ENCODE assay signal across 8 cellular contexts in genomic region chr17:75652934-75653549, GRCh38. TPM values are rescaled to one million over a fixed set of nuclear protein-coding genes. Genes with fewer than 3 reads are reported as not detected.
DNase-seq lines count a peak whose midpoint lies in the region; ATAC-seq and TF ChIP-seq lines count a peak whose summit lies in the region.

No MANE protein-coding gene starts in this region.

- no peak overlapping the region for H3K4me3 ChIP-seq in LNCaP clone FGC (ENCODE audit: low read depth, low read length)

- no peaks in the 10 kb centered on the region for H3K27me3 Mint-ChIP-seq in activated CD4-positive, alpha-beta T cell treated with anti-CD3 and anti-CD28 coated beads for 36 hours
- H3K27me3 Mint-ChIP-seq in activated T-cell treated with anti-CD3 and anti-CD28 coated beads, Interleukin-2, amount 50 U/mL, for 4 hours (ENCODE audit: low read depth), result no peaks in the 10 kb centered on the region

- CTCF ChIA-PET in activated CD4-positive, alpha-beta T cell treated with anti-CD3 and anti-CD28 coated beads for 36 hours (lab: Charles Lee), result interaction anchor here (0.6 to 2.2 kb wide), 9 partner anchors 8 to 177 kb away, joined by 3 to 13 read pairs (median 4); partner anchors contain the start of gene SMIM5

- intact Hi-C loops in activated CD4-positive, alpha-beta T cell treated with anti-CD3 and anti-CD28 coated beads for 36 hours (cut with DNase I, micrococcal nuclease), result no loop called here
- intact Hi-C loops in left cardiac atrium (cut with DNase I), result no loop called here

- no peaks in the 10 kb centered on the region for H3K4me1 Mint-ChIP-seq in activated CD4-positive, alpha-beta T cell treated with anti-CD3 and anti-CD28 coated beads for 36 hours
- H3K4me1 Mint-ChIP-seq in activated T-cell treated with anti-CD3 and anti-CD28 coated beads, Interleukin-2, amount 50 U/mL, for 4 hours (ENCODE audit: low read depth), result no peaks in the 10 kb centered on the region

- H3K4me3 Mint-ChIP-seq in activated CD4-positive, alpha-beta T cell treated with anti-CD3 and anti-CD28 coated beads for 36 hours, result no peak overlapping the region
- no peak overlapping the region for H3K4me3 Mint-ChIP-seq in activated T-cell treated with anti-CD3 and anti-CD28 coated beads, Interleukin-2, amount 50 U/mL, for 4 hours

- H3K9me3 Mint-ChIP-seq in activated CD4-positive, alpha-beta T cell treated with anti-CD3 and anti-CD28 coated beads for 36 hours (ENCODE audit: low read depth), result no peaks in the 10 kb centered on the region
- no peaks in the 10 kb centered on the region for H3K9me3 Mint-ChIP-seq in activated T-cell treated with anti-CD3 and anti-CD28 coated beads, Interleukin-2, amount 50 U/mL, for 4 hours

- H3K27ac Mint-ChIP-seq in activated CD4-positive, alpha-beta T cell treated with anti-CD3 and anti-CD28 coated beads for 36 hours, result no peak overlapping the region

- POLR2A ChIA-PET in activated CD4-positive, alpha-beta T cell treated with anti-CD3 and anti-CD28 coated beads for 36 hours (lab: Charles Lee), result interaction anchor here (0.7 kb wide), 1 partner anchor 85 kb away, joined by 7 read pairs; no protein-coding TSS in a partner anchor

- peak; percentile 75 for ATAC-seq in activated CD4-positive, alpha-beta T cell treated with anti-CD3 and anti-CD28 coated beads for 36 hours
- ATAC-seq in activated T-cell treated with anti-CD3 and anti-CD28 coated beads, Interleukin-2, amount 50 U/mL, for 4 hours, result peak; percentile 65 to 73
- ATAC-seq in left cardiac atrium, result peak; percentile 59 to 65
- ATAC-seq in HG03025 (IDR thresholded peaks at IDR 0.05; ENCODE audit: low FRiP score, unreplicated experiment), result no peak

- peaks cover 19% of the 10 kb centered on the region for H3K36me3 Mint-ChIP-seq in activated CD4-positive, alpha-beta T cell treated with anti-CD3 and anti-CD28 coated beads for 36 hours (ENCODE audit: low read depth)
- H3K36me3 Mint-ChIP-seq in activated T-cell treated with anti-CD3 and anti-CD28 coated beads, Interleukin-2, amount 50 U/mL, for 4 hours (ENCODE audit: insufficient read depth), result peaks cover 33% of the 10 kb centered on the region

- peak; percentile 55 for TF ChIP-seq CTCF in LNCaP clone FGC (IDR thresholded peaks at IDR 0.05; ENCODE audit: control insufficient read depth, extremely low read depth, insufficient read depth)

- peak; percentile 42 for DNase-seq in activated CD4-positive, alpha-beta T cell treated with anti-CD3 and anti-CD28 coated beads for 36 hours
- DNase-seq in activated CD4-positive, alpha-beta T cell treated with anti-CD3 and anti-CD28 coated beads for 1 hour, result no peak
- DNase-seq in LNCaP clone FGC (ENCODE audit: low read depth) (no peak), left cardiac atrium (no peak), HPDE6-E6E7 (ENCODE audit: extremely low spot score) (no peak)
- no peak for DNase-seq in activated T-cell treated with anti-CD3 and anti-CD28 coated beads, Interleukin-2, amount 50 U/mL, for 4 hours
- peak; percentile 8 for DNase-seq in stimulated activated CD4-positive, alpha-beta T cell treated with anti-CD3 and anti-CD28 coated beads, Interleukin-4, amount 100 ng/mL, for 24 hours

RNA-seq across cellular contexts. Expression of gene RECQL5, which starts 13.9 kb away (rescaled TPM):
- 10 to 100 TPM; 36.4 to 40.5 TPM for total RNA-seq in activated CD4-positive, alpha-beta T cell treated with anti-CD3 and anti-CD28 coated beads for 36 hours
- total RNA-seq in activated T-cell treated with anti-CD3 and anti-CD28 coated beads, Interleukin-2, amount 50 U/mL, for 4 hours, result 10 to 100 TPM; 20.7 to 26.1 (median 21.8) TPM
- total RNA-seq in left cardiac atrium, result 10 to 100 TPM; 11.3 to 15.5 TPM

RNA-seq across cellular contexts. Expression of gene SAP30BP, which starts 14.1 kb away (rescaled TPM):
- 10 to 100 TPM; 87.8 to 100.0 TPM for total RNA-seq in activated CD4-positive, alpha-beta T cell treated with anti-CD3 and anti-CD28 coated beads for 36 hours
- 100 to 1,000 TPM; 115 to 124 (median 119) TPM for total RNA-seq in activated T-cell treated with anti-CD3 and anti-CD28 coated beads, Interleukin-2, amount 50 U/mL, for 4 hours
- 10 to 100 TPM; 47.2 to 59.6 TPM for total RNA-seq in left cardiac atrium

RNA-seq across cellular contexts. Expression of gene SMIM5, which starts 19.8 kb away (rescaled TPM):
- under 1 TPM; 0.12 to 0.14 TPM for total RNA-seq in activated CD4-positive, alpha-beta T cell treated with anti-CD3 and anti-CD28 coated beads for 36 hours
- total RNA-seq in activated T-cell treated with anti-CD3 and anti-CD28 coated beads, Interleukin-2, amount 50 U/mL, for 4 hours, result under 1 TPM in 1 of 3 donors, not detected in 2; 0.24 TPM
- 10 to 100 TPM in 1 of 2 donors, 1 to 10 TPM in 1; 8.6 to 11.4 TPM for total RNA-seq in left cardiac atrium

Comparison
In these comparisons a context has a peak if more than half of its experiments do, and no peak if none do; other contexts are left out.
1. DNase-seq: peak in activated CD4-positive, alpha-beta T cell treated with anti-CD3 and anti-CD28 coated beads for 36 hours (single experiment) and stimulated activated CD4-positive, alpha-beta T cell treated with anti-CD3 and anti-CD28 coated beads, Interleukin-4, amount 100 ng/mL, for 24 hours (single experiment); none in activated CD4-positive, alpha-beta T cell treated with anti-CD3 and anti-CD28 coated beads for 1 hour (single experiment), LNCaP clone FGC (single experiment), activated T-cell treated with anti-CD3 and anti-CD28 coated beads, Interleukin-2, amount 50 U/mL, for 4 hours (single experiment), left cardiac atrium (single experiment) and HPDE6-E6E7 (single experiment).
2. RNA of gene SMIM5, which starts 19.8 kb away (total RNA-seq): 8.6 to 11.4 TPM in left cardiac atrium; 0.12 to 0.14 TPM in activated CD4-positive, alpha-beta T cell treated with anti-CD3 and anti-CD28 coated beads for 36 hours and 0.24 TPM in activated T-cell treated with anti-CD3 and anti-CD28 coated beads, Interleukin-2, amount 50 U/mL, for 4 hours; every median in the first group is over 4 times any median in the second.